12 cellular contexts compared by ENCODE assay signal in genomic region chr5:159552751-159553150, GRCh38.
DNase-seq lines count a peak whose midpoint lies in the region; ATAC-seq, FAIRE-seq and TF ChIP-seq lines count a peak whose summit lies in the region.
"Had no signal": no experiment of that assay in that cellular context is flagged by ENCODE, and none has a peak within 500 bp of the region (broad histone marks: within the 10 kb centered on the region; RNA-seq: fewer than 3 reads in every experiment).

No MANE protein-coding gene starts in this region.

- H3K79me1 ChIP-seq in mesenchymal stem cell (replicated peaks; ENCODE audit: low read length, poor library complexity, severe bottlenecking) = no peaks in the 10 kb centered on the region

- no peak overlapping the region for H4K91ac ChIP-seq in mesenchymal stem cell (ENCODE audit: low read length)

- H4K8ac ChIP-seq in mesenchymal stem cell (ENCODE audit: low read length) = no peak overlapping the region

- no peak overlapping the region for H3K4me3 ChIP-seq in bronchial epithelial cell (ENCODE audit: low read depth, low read length)
- H3K4me3 ChIP-seq in mesenchymal stem cell (ENCODE audit: insufficient read depth in 1 of 2, low read depth in 1 of 2, low read length in 2 of 2) = no peak overlapping the region
- H3K4me3 ChIP-seq: skin epidermis had no signal

- DNase-seq in AG08396 (ENCODE audit: low spot score) (peak; percentile 18), M059J (ENCODE audit: low read depth) (peak; percentile 69), bronchial epithelial cell (ENCODE audit: low read depth) (peak; percentile 58), mesenchymal stem cell (peak; percentile 30), ACHN (no peak), NCI-H748 treated with DMSO at 0.1 percent for 48 hours (lab: John Stamatoyannopoulos, UW) (no peak)
- DNase-seq: activated CD8-positive, alpha-beta memory T cell treated with anti-CD3 and anti-CD28 coated beads, Interleukin-2, amount 10 ng/mL, durations not matched to agents 7 days and 5 days; activated naive CD4-positive, alpha-beta T cell treated with anti-CD3 and anti-CD28 coated beads, Interleukin-2, amount 50 U/mL, for 16 hours; Calu3 had no signal

- no peak overlapping the region for H2BK5ac ChIP-seq in mesenchymal stem cell (ENCODE audit: low read depth, low read length, poor library complexity, severe bottlenecking)

- no peak for FAIRE-seq in bronchial epithelial cell (lab: Jason Lieb, UNC)

- no peak overlapping the region for H2BK12ac ChIP-seq in mesenchymal stem cell (ENCODE audit: low read length in 2 of 2)

- no peaks in the 10 kb centered on the region for H3K4me1 ChIP-seq in mesenchymal stem cell (ENCODE audit: control insufficient read depth, insufficient read depth, low read depth, low read length)

- H3K14ac ChIP-seq in mesenchymal stem cell (ENCODE audit: low read length in 2 of 2) = no peak overlapping the region

- no peak overlapping the region for H3K4ac ChIP-seq in mesenchymal stem cell (ENCODE audit: low read depth in 1 of 2, low read length in 2 of 2)

- WGBS in mesenchymal stem cell = 58% methylated on average over 3 of the region's 3 CpGs

- no peak for TF ChIP-seq CTCF in bronchial epithelial cell (IDR thresholded peaks at IDR 0.05; ENCODE audit: insufficient read depth, low read length, severe bottlenecking)

- H2BK15ac ChIP-seq in mesenchymal stem cell (ENCODE audit: low read depth, poor library complexity, severe bottlenecking) = no peak overlapping the region

- no peak overlapping the region for H2AFZ ChIP-seq in mesenchymal stem cell (ENCODE audit: low read depth, low read length)

- H3K36me3 ChIP-seq in bronchial epithelial cell (ENCODE audit: control insufficient read depth, insufficient read depth, low read length) = no peaks in the 10 kb centered on the region
- H3K36me3 ChIP-seq in mesenchymal stem cell (ENCODE audit: control insufficient read depth in 1 of 2, insufficient read depth in 2 of 2, low read depth in 1 of 2, low read length in 2 of 2) = no peaks in the 10 kb centered on the region

- H2AK5ac ChIP-seq in mesenchymal stem cell (ENCODE audit: low read length, severe bottlenecking) = no peak overlapping the region

- H3K18ac ChIP-seq in mesenchymal stem cell (ENCODE audit: low read depth in 1 of 2, low read length in 2 of 2) = no peak overlapping the region

- no peaks in the 10 kb centered on the region for H3K27me3 ChIP-seq in bronchial epithelial cell (ENCODE audit: control insufficient read depth, insufficient read depth, low read length)
- peaks cover 8 to 10% of the 10 kb centered on the region in 2 experiments for H3K27me3 ChIP-seq in mesenchymal stem cell (ENCODE audit: control insufficient read depth in 1 of 2, insufficient read depth in 1 of 2, low read length in 2 of 2)

- H3K9me3 ChIP-seq in mesenchymal stem cell (ENCODE audit: control insufficient read depth, low read length) = peaks cover 9% of the 10 kb centered on the region

- H3K9ac ChIP-seq in mesenchymal stem cell (ENCODE audit: low read length) = no peak overlapping the region

- in situ Hi-C loops in ACHN (cut with HindIII; ENCODE audit: low pct_ligation_motif_present, low pct_unique_long_range_greater_than_20kb, low sequenced_read_pairs) = no loop called here

- H3K27ac ChIP-seq in mesenchymal stem cell (ENCODE audit: low read length, poor library complexity, severe bottlenecking) = no peak overlapping the region
- H3K27ac ChIP-seq: skin epidermis had no signal

- no peak for ATAC-seq in HG02981 (IDR thresholded peaks at IDR 0.05; ENCODE audit: unreplicated experiment)
- ATAC-seq in GM21528 (IDR thresholded peaks at IDR 0.05; ENCODE audit: low FRiP score, unreplicated experiment) = no peak
- ATAC-seq: activated CD8-positive, alpha-beta memory T cell treated with anti-CD3 and anti-CD28 coated beads, Interleukin-2, amount 10 ng/mL, durations not matched to agents 7 days and 5 days had no signal

- H3K23ac ChIP-seq in mesenchymal stem cell (ENCODE audit: low read length in 2 of 2) = no peak overlapping the region

- H2BK120ac ChIP-seq in mesenchymal stem cell (ENCODE audit: low read depth, low read length) = no peak overlapping the region

- H3K4me2 ChIP-seq in mesenchymal stem cell (ENCODE audit: low read length, poor library complexity, severe bottlenecking) = no peak overlapping the region

Comparison
In these comparisons a context has a peak if more than half of its experiments do, and no peak if none do; other contexts are left out.
1. DNase-seq: peak in AG08396 (single experiment), M059J (single experiment), bronchial epithelial cell (single experiment) and mesenchymal stem cell (single experiment); none in ACHN (single experiment) and NCI-H748 treated with DMSO at 0.1 percent for 48 hours (single experiment).